In genomic region chr2:202299712-202300111, GRCh38 we compare ENCODE assay signal across 13 cellular contexts. TPM values are rescaled to one million over a fixed set of nuclear protein-coding genes. Genes with fewer than 3 reads are reported as not detected.
DNase-seq lines count a peak whose midpoint lies in the region; ATAC-seq and TF ChIP-seq lines count a peak whose summit lies in the region.
"Had no signal": no experiment of that assay in that cellular context is flagged by ENCODE, and none has a peak within 500 bp of the region (broad histone marks: within the 10 kb centered on the region; RNA-seq: fewer than 3 reads in every experiment).

No MANE protein-coding gene starts in this region.

- no peak overlapping the region for H3K4me3 ChIP-seq in heart right ventricle

- no peaks in the 10 kb centered on the region for H3K27me3 ChIP-seq in heart right ventricle

- H3K36me3 Mint-ChIP-seq in activated CD8-positive, alpha-beta T cell treated with anti-CD3 and anti-CD28 coated beads for 36 hours (ENCODE audit: low read depth), result peaks cover 70% of the 10 kb centered on the region

- H3K27me3 Mint-ChIP-seq in activated CD8-positive, alpha-beta T cell treated with anti-CD3 and anti-CD28 coated beads for 36 hours, result no peaks in the 10 kb centered on the region

- POLR2A ChIA-PET in activated CD8-positive, alpha-beta T cell treated with anti-CD3 and anti-CD28 coated beads for 36 hours (lab: Charles Lee), result interaction anchor here (0.6 to 5.7 kb wide), 6 partner anchors 12 to 78 kb away, joined by 3 to 49 read pairs (median 6); partner anchors contain the start of gene NOP58

- intact Hi-C loops in activated CD8-positive, alpha-beta T cell treated with anti-CD3 and anti-CD28 coated beads for 36 hours (cut with micrococcal nuclease), result no loop called here
- intact Hi-C loops in posterior vena cava (cut with DNase I) (no loop called here), heart right ventricle (cut with DNase I) (loop anchor here in 1 of 10 donors (10.0 kb wide), 1 partner anchor 685 kb away; no protein-coding TSS in a partner anchor)

- no peak for DNase-seq in activated CD8-positive, alpha-beta T cell treated with anti-CD3 and anti-CD28 coated beads for 36 hours
- DNase-seq in posterior vena cava (ENCODE audit: low spot score) (no peak), heart right ventricle (no peak)
- DNase-seq: aorta; CD8-positive, alpha-beta T cell; KBM-7; kidney glomerular epithelial cell; NCI-H774 had no signal

- CTCF ChIA-PET in activated CD8-positive, alpha-beta T cell treated with anti-CD3 and anti-CD28 coated beads for 36 hours (lab: Charles Lee), result interaction anchor here (0.9 to 1.5 kb wide), 5 partner anchors 8 to 33 kb away, joined by 3 to 4 read pairs (median 4); no protein-coding TSS in a partner anchor

- TF ChIP-seq CTCF in activated CD8-positive, alpha-beta T cell treated with anti-CD3 and anti-CD28 coated beads for 36 hours (IDR thresholded peaks at IDR 0.05), result no peak
- TF ChIP-seq CTCF in heart right ventricle (IDR thresholded peaks at IDR 0.05), result no peak

- ATAC-seq in GM18499 (IDR thresholded peaks at IDR 0.05; ENCODE audit: insufficient read depth, unreplicated experiment) (peak; percentile 60), GM19467 (IDR thresholded peaks at IDR 0.05; ENCODE audit: unreplicated experiment) (peak; percentile 87), HG03025 (IDR thresholded peaks at IDR 0.05; ENCODE audit: low FRiP score, unreplicated experiment) (peak; percentile 75), esophagus mucosa (no peak), HG02884 (IDR thresholded peaks at IDR 0.05; ENCODE audit: unreplicated experiment) (no peak), heart right ventricle (no peak)
- peak; percentile 79 for ATAC-seq in activated CD8-positive, alpha-beta T cell treated with anti-CD3 and anti-CD28 coated beads for 36 hours
- ATAC-seq: CD8-positive, alpha-beta T cell had no signal

- no peak overlapping the region for H3K27ac ChIP-seq in heart right ventricle

- peaks cover 0 to 100% (median 60%) of the 10 kb centered on the region in 9 donors for H3K36me3 ChIP-seq in heart right ventricle

- H3K9me3 ChIP-seq in heart right ventricle, result no peaks in the 10 kb centered on the region

- WGBS in heart right ventricle, 2 donors, result 70 to 73% methylated on average over 1 of the region's 1 CpG

- no peak overlapping the region for H3K4me3 Mint-ChIP-seq in activated CD8-positive, alpha-beta T cell treated with anti-CD3 and anti-CD28 coated beads for 36 hours
- H3K4me3 Mint-ChIP-seq: CD8-positive, alpha-beta T cell had no signal

- H3K4me1 ChIP-seq in heart right ventricle, result peaks cover 0 to 7% (median 0%) of the 10 kb centered on the region in 9 donors

- H3K27ac Mint-ChIP-seq in activated CD8-positive, alpha-beta T cell treated with anti-CD3 and anti-CD28 coated beads for 36 hours, result peak overlapping the region; percentile 82
- H3K27ac Mint-ChIP-seq: CD8-positive, alpha-beta T cell had no signal

- H3K9me3 Mint-ChIP-seq in activated CD8-positive, alpha-beta T cell treated with anti-CD3 and anti-CD28 coated beads for 36 hours, result no peaks in the 10 kb centered on the region
- H3K9me3 Mint-ChIP-seq: CD8-positive, alpha-beta T cell had no signal

- H3K4me1 Mint-ChIP-seq in activated CD8-positive, alpha-beta T cell treated with anti-CD3 and anti-CD28 coated beads for 36 hours (ENCODE audit: low read depth), result peaks cover 41% of the 10 kb centered on the region

RNA-seq across cellular contexts. Expression of gene NOP58, which starts 34.1 kb away (rescaled TPM):
- total RNA-seq in activated CD8-positive, alpha-beta T cell treated with anti-CD3 and anti-CD28 coated beads for 36 hours, result 100 to 1,000 TPM; 161 to 170 TPM
- total RNA-seq in posterior vena cava (10 to 100 TPM; 37.9 to 41.3 TPM), esophagus mucosa (48.4 TPM), heart right ventricle (10 to 100 TPM; 18.7 to 28.8 (median 21.9) TPM)
- 10 to 100 TPM; 28.0 to 68.5 TPM for polyA plus RNA-seq in heart right ventricle

Comparison
In these comparisons a context has a peak if more than half of its experiments do, and no peak if none do; other contexts are left out.
1. ATAC-seq: peak in GM18499 (single experiment), GM19467 (single experiment), HG03025 (single experiment) and activated CD8-positive, alpha-beta T cell treated with anti-CD3 and anti-CD28 coated beads for 36 hours (single experiment); none in esophagus mucosa (single experiment), HG02884 (single experiment) and heart right ventricle (0 of 8).